ENCODE assay signal across 20 cellular contexts in the genomic region with DNA sequence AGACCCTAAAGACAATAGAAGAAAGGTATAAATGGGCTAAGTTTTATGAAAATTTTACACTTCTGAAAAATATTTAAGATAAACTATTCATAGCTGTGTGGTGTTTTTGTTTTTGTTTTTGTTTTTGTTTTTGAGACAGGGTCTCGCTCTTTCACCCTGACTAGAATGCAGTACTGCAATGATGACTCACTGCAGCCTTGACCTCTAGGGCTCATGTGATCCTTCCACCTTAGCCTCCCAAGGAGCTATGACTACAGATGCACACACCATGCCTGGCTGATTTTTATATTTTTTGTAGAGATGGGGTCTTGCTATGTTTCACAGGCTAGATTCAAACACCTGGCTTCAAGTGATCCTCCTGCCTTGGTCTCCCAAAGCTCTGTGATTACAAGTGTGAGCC.
"Had no signal": no experiment of that assay in that cellular context is flagged by ENCODE, and none has a peak within 500 bp of the region (broad histone marks: within the 10 kb centered on the region; RNA-seq: fewer than 3 reads in every experiment).

No MANE protein-coding gene starts in this region.

- H3K9me3 Mint-ChIP-seq: activated naive CD4-positive, alpha-beta T cell treated with anti-CD3 and anti-CD28 coated beads for 36 hours; activated T-helper 1 cell treated with anti-CD3 and anti-CD28 coated beads, Interleukin-12 subunit alpha, Interleukin-12 subunit beta, Interleukin-2, Interleukin-4 antibody, amounts not matched to agents 30 ng/mL and 10 ng/mL and 1 ng/mL, durations not matched to agents 14 hours and 24 hours and 36 hours; naive thymus-derived CD8-positive, alpha-beta T cell; type B pancreatic cell had no signal

- H3K4me1 ChIP-seq: colonic mucosa had no signal

- H3K4me3 Mint-ChIP-seq: activated naive CD4-positive, alpha-beta T cell treated with anti-CD3 and anti-CD28 coated beads for 36 hours; activated T-helper 1 cell treated with anti-CD3 and anti-CD28 coated beads, Interleukin-12 subunit alpha, Interleukin-12 subunit beta, Interleukin-2, Interleukin-4 antibody, amounts not matched to agents 30 ng/mL and 10 ng/mL and 1 ng/mL, durations not matched to agents 14 hours and 24 hours and 36 hours; naive thymus-derived CD8-positive, alpha-beta T cell; type B pancreatic cell had no signal

- H3K27ac Mint-ChIP-seq: activated naive CD4-positive, alpha-beta T cell treated with anti-CD3 and anti-CD28 coated beads for 36 hours; activated T-helper 1 cell treated with anti-CD3 and anti-CD28 coated beads, Interleukin-12 subunit alpha, Interleukin-12 subunit beta, Interleukin-2, Interleukin-4 antibody, amounts not matched to agents 30 ng/mL and 10 ng/mL and 1 ng/mL, durations not matched to agents 14 hours and 24 hours and 36 hours; type B pancreatic cell had no signal

- H3K4me3 ChIP-seq: adrenal gland, cardiac muscle cell, colonic mucosa, left ventricle myocardium inferior, skin epidermis had no signal

- ATAC-seq: naive thymus-derived CD8-positive, alpha-beta T cell; right cardiac atrium; stimulated activated naive CD8-positive, alpha-beta T cell treated with anti-CD3 and anti-CD28 coated beads, Interleukin-15, Interleukin-2, amounts not matched to agents 100 U/mL and 50 U/mL, for 24 hours had no signal

- H3K27me3 ChIP-seq: adrenal gland, cardiac muscle cell, colonic mucosa, neutrophil had no signal

- H3K27me3 Mint-ChIP-seq: naive thymus-derived CD8-positive, alpha-beta T cell; type B pancreatic cell had no signal

- DNase-seq: activated CD4-positive, alpha-beta T cell treated with anti-CD3 and anti-CD28 coated beads, Interleukin-2, amount 50 U/mL, for 1 hour; activated naive CD4-positive, alpha-beta T cell treated with anti-CD3 and anti-CD28 coated beads for 36 hours; colonic mucosa; foreskin fibroblast; glutamatergic neuron; hypothalamus; kidney; left ventricle myocardium inferior; naive thymus-derived CD8-positive, alpha-beta T cell; right cardiac atrium; stimulated activated CD4-positive, alpha-beta T cell treated with anti-CD3 and anti-CD28 coated beads, Interleukin-4, amount 100 ng/mL, for 4 hours; stimulated activated CD8-positive, alpha-beta memory T cell treated with anti-CD3 and anti-CD28 coated beads, Interleukin-4, amount 100 ng/mL, for 48 hours; stimulated activated naive CD8-positive, alpha-beta T cell treated with anti-CD3 and anti-CD28 coated beads, Interleukin-15, Interleukin-2, amounts not matched to agents 100 U/mL and 50 U/mL, for 24 hours; SW 1271 had no signal

- H3K9me3 ChIP-seq: adrenal gland, colonic mucosa, left ventricle myocardium inferior, neutrophil had no signal

- H3K27ac ChIP-seq: adrenal gland, cardiac muscle cell, colonic mucosa, left ventricle myocardium inferior, neutrophil, skin epidermis had no signal
